Comparison of ENCODE assay signal across 8 cellular contexts in genomic region chr1:113928129-113928949, GRCh38. TPM values are rescaled to one million over a fixed set of nuclear protein-coding genes. Genes with fewer than 3 reads are reported as not detected.
DNase-seq lines count a peak whose midpoint lies in the region; ATAC-seq and TF ChIP-seq lines count a peak whose summit lies in the region.

No MANE protein-coding gene starts in this region.

- DNase-seq in G401 (ENCODE audit: low spot score) = peak; percentile 62
- no peak for DNase-seq in T-helper 17 cell
- peak; percentile 35 for DNase-seq in fibroblast of peridontal ligament (ENCODE audit: extremely low read depth)
- DNase-seq in ovary = no peak
- no peak for DNase-seq in GM19238 (ENCODE audit: insufficient read length, low spot score)
- no peak for DNase-seq in EL
- DNase-seq in ecto neural progenitor cell (ENCODE audit: low spot score) = no peak

- H3K27ac Mint-ChIP-seq in T-helper 17 cell = peak overlapping the region; percentile 99

- no peak for TF ChIP-seq CTCF in ovary (IDR thresholded peaks at IDR 0.05)

- no peak for TF ChIP-seq POLR2A in ovary (IDR thresholded peaks at IDR 0.05)

- no peaks in the 10 kb centered on the region for H3K27me3 Mint-ChIP-seq in T-helper 17 cell

- H3K4me1 Mint-ChIP-seq in T-helper 17 cell = peaks cover 46% of the 10 kb centered on the region

- 2 to 11% (median 4%) methylated on average over 7 of the region's 7 CpGs for WGBS in ovary, 3 donors

- peak overlapping the region; percentile 98 for H3K4me3 Mint-ChIP-seq in T-helper 17 cell

- in situ Hi-C loops in G401 (cut with HindIII; ENCODE audit: low sequenced_read_pairs) = no loop called here

- no peaks in the 10 kb centered on the region for H3K27me3 ChIP-seq in ovary

- H3K9me3 ChIP-seq in T-helper 17 cell (ENCODE audit: control insufficient read depth, low read length, poor library complexity, severe bottlenecking) (no peaks in the 10 kb centered on the region), ovary (no peaks in the 10 kb centered on the region)

- ATAC-seq in HG02571 (IDR thresholded peaks at IDR 0.05; ENCODE audit: unreplicated experiment) (peak; percentile 29), T-helper 17 cell (no peak)

- peaks cover 10% of the 10 kb centered on the region for H3K36me3 Mint-ChIP-seq in T-helper 17 cell (ENCODE audit: low read depth)

- H3K27ac ChIP-seq in ovary = peak overlapping the region; percentile 82 to 89

- peaks cover 6% of the 10 kb centered on the region for H3K4me1 ChIP-seq in ovary (ENCODE audit: insufficient read depth)

- intact Hi-C loops in ovary (cut with DNase I) = loop anchor here in 2 of 4 donors (2.0 kb wide), 1 partner anchor 24 kb away; the partner anchor contains the start of genes AP4B1 (in 2 of the 2) and DCLRE1B (in 2 of the 2)

- H3K4me3 ChIP-seq in ovary = peak overlapping the region; percentile 76

- no peak for TF ChIP-seq EP300 in ovary (IDR thresholded peaks at IDR 0.05)

- H3K36me3 ChIP-seq in ovary = no peaks in the 10 kb centered on the region

RNA-seq across cellular contexts. Expression of gene HIPK1, which starts 0.8 kb away (rescaled TPM):
- total RNA-seq in G401 (2014; rRNA removed; shearing (Covaris generic)) = 11.3 and 13.1 TPM in 2 replicates
- 100 to 1,000 TPM; 228 to 253 TPM for total RNA-seq in T-helper 17 cell
- 10 to 100 TPM; 35.5 to 77.0 (median 68.3) TPM for total RNA-seq in ovary
- polyA plus RNA-seq in ovary = 10 to 100 TPM; 17.5 to 46.9 TPM

RNA-seq across cellular contexts. Expression of gene DCLRE1B, which starts 23.2 kb away (rescaled TPM):
- 12.3 and 13.1 TPM in 2 replicates for total RNA-seq in G401 (2014; rRNA removed; shearing (Covaris generic))
- total RNA-seq in T-helper 17 cell = 1 to 10 TPM; 5.4 to 7.0 TPM
- total RNA-seq in ovary = 1 to 10 TPM; 2.4 to 6.8 (median 5.0) TPM
- polyA plus RNA-seq in ovary = 1 to 10 TPM; 3.6 to 7.1 TPM

RNA-seq across cellular contexts. Expression of gene AP4B1, which starts 23.7 kb away (rescaled TPM):
- 4.1 and 5.6 TPM in 2 replicates for total RNA-seq in G401 (2014; rRNA removed; shearing (Covaris generic))
- 10 to 100 TPM; 52.1 to 56.1 TPM for total RNA-seq in T-helper 17 cell
- 10 to 100 TPM; 14.4 to 23.3 (median 16.9) TPM for total RNA-seq in ovary
- 10 to 100 TPM; 15.2 to 23.7 TPM for polyA plus RNA-seq in ovary

RNA-seq across cellular contexts. Expression of gene BCL2L15, which starts 41.0 kb away (rescaled TPM):
- total RNA-seq in G401 (2014; rRNA removed; shearing (Covaris generic)) = 0.64 TPM in 1 of 2 replicates, not detected in the other
- total RNA-seq in T-helper 17 cell (1 to 10 TPM; 1.4 to 1.5 TPM), ovary (1 to 10 TPM in 3 of 7 donors, under 1 TPM in 4; 0.18 to 6.7 (median 0.88) TPM)
- under 1 TPM; 0.21 to 0.40 TPM for polyA plus RNA-seq in ovary

RNA-seq across cellular contexts. Expression of gene OLFML3, which starts 50.9 kb away (rescaled TPM):
- 0.31 and 0.49 TPM in 2 replicates for total RNA-seq in G401 (2014; rRNA removed; shearing (Covaris generic))
- total RNA-seq in T-helper 17 cell = 1 to 10 TPM; 1.0 to 1.2 TPM
- 100 to 1,000 TPM in 5 of 7 donors, 10 to 100 TPM in 2; 69.7 to 157 (median 119) TPM for total RNA-seq in ovary
- 100 to 1,000 TPM; 139 to 240 TPM for polyA plus RNA-seq in ovary

Comparison
In these comparisons a context has a peak if more than half of its experiments do, and no peak if none do; other contexts are left out.
1. DNase-seq: peak in G401 (single experiment) and fibroblast of peridontal ligament (single experiment); none in T-helper 17 cell (0 of 3), ovary (0 of 5), GM19238 (single experiment), EL (single experiment) and ecto neural progenitor cell (single experiment).